In genomic region chr11:73876424-73877300, GRCh38 we compare ENCODE assay signal across 1 cellular context.
TF ChIP-seq lines count a peak whose summit lies in the region.

TSS of gene COA4 (minus strand) at chr11:73876846. CDS start at chr11:73873378, 3,468 bp downstream.
TSS of gene PAAF1 (plus strand) at chr11:73876999. CDS start at chr11:73877022, 23 bp downstream.

TF ChIP-seq in HepG2, 621 proteins besides CTCF, POLR2A, EP300 and RAD21 (continued from another document and continues in another):
- TF ChIP-seq AFF4 (CRISPR knock-in tag; IDR thresholded peaks at IDR 0.05) (peak; percentile 31; the same call in 1 of the 2 replicates), DNMT1 (CRISPR knock-in tag; IDR thresholded peaks at IDR 0.05) (no peak; the same call in 1 of the 2 replicates), ZNF569 (CRISPR knock-in tag; IDR thresholded peaks at IDR 0.05; ENCODE audit: borderline replicate concordance) (no peak), ZBTB2 (CRISPR knock-in tag; IDR thresholded peaks at IDR 0.05; ENCODE audit: low read depth) (no peak), RBM39 (IDR thresholded peaks at IDR 0.05; ENCODE audit: low read depth, low read length, poor library complexity, severe bottlenecking) (peak; percentile 90), TRIM22 (IDR thresholded peaks at IDR 0.05) (no peak), ZNF761 (CRISPR knock-in tag; conservative IDR thresholded peaks at IDR 0.05) (0 out of 2 replicates have a peak, but pooled peaks have one; percentile 74), ZBTB14 (CRISPR knock-in tag; IDR thresholded peaks at IDR 0.05) (peak; percentile 89), SP4 (CRISPR knock-in tag; IDR thresholded peaks at IDR 0.05) (peak; percentile 92), TGIF2 (CRISPR knock-in tag; IDR thresholded peaks at IDR 0.05) (peak; percentile 58), ZKSCAN8 (CRISPR knock-in tag; IDR thresholded peaks at IDR 0.05; ENCODE audit: borderline replicate concordance) (no peak), MED8 (CRISPR knock-in tag; IDR thresholded peaks at IDR 0.05; ENCODE audit: insufficient replicate concordance) (peak; percentile 75), KIAA2018 (CRISPR knock-in tag; IDR thresholded peaks at IDR 0.05; ENCODE audit: borderline replicate concordance) (no peak), MEIS1 (CRISPR knock-in tag; IDR thresholded peaks at IDR 0.05; ENCODE audit: borderline replicate concordance) (0 out of 2 replicates have a peak, but pooled peaks have one; percentile 31), ZNF891 (CRISPR knock-in tag; IDR thresholded peaks at IDR 0.05) (peak; percentile 80; the same call in 1 of the 2 replicates), DNMT3B (CRISPR knock-in tag; conservative IDR thresholded peaks at IDR 0.05) (no peak), ZNF562 (CRISPR knock-in tag; IDR thresholded peaks at IDR 0.05; ENCODE audit: borderline replicate concordance) (no peak), ZNF576 (CRISPR knock-in tag; IDR thresholded peaks at IDR 0.05) (peak; percentile 70; the same call in 1 of the 2 replicates), ZNF660 (CRISPR knock-in tag; IDR thresholded peaks at IDR 0.05; ENCODE audit: borderline replicate concordance, low read depth) (no peak), SNAPC5 (CRISPR knock-in tag; IDR thresholded peaks at IDR 0.05; ENCODE audit: borderline replicate concordance) (no peak), JUN (CRISPR knock-in tag; IDR thresholded peaks at IDR 0.05) (no peak), ZMYM4 (CRISPR knock-in tag; IDR thresholded peaks at IDR 0.05) (peak; percentile 83), POLR2AphosphoS2 (IDR thresholded peaks at IDR 0.05; ENCODE audit: low read depth, low read length) (no peak), GPN1 (CRISPR knock-in tag; IDR thresholded peaks at IDR 0.05; ENCODE audit: borderline replicate concordance) (no peak), ZHX2 (IDR thresholded peaks at IDR 0.05; ENCODE audit: low read depth) (peak; percentile 80), ZHX2 (CRISPR knock-in tag; IDR thresholded peaks at IDR 0.05; ENCODE audit: borderline replicate concordance) (no peak), ZNF510 (CRISPR knock-in tag; IDR thresholded peaks at IDR 0.05; ENCODE audit: low read depth) (peak; percentile 55; the same call in 1 of the 2 replicates), ZNF773 (CRISPR knock-in tag; IDR thresholded peaks at IDR 0.05; ENCODE audit: borderline replicate concordance) (no peak), ZSCAN5A (CRISPR knock-in tag; IDR thresholded peaks at IDR 0.05; ENCODE audit: borderline replicate concordance) (peak; percentile 51; the same call in 1 of the 2 replicates), BORCS8-MEF2B (CRISPR knock-in tag; IDR thresholded peaks at IDR 0.05) (peak; percentile 97)
